Comparison of ENCODE assay signal across 18 cellular contexts in genomic region chr5:27011274-27011673, GRCh38. TPM values are rescaled to one million over a fixed set of nuclear protein-coding genes. Genes with fewer than 3 reads are reported as not detected.
DNase-seq lines count a peak whose midpoint lies in the region; TF ChIP-seq lines count a peak whose summit lies in the region.
"Had no signal": no experiment of that assay in that cellular context is flagged by ENCODE, and none has a peak within 500 bp of the region (broad histone marks: within the 10 kb centered on the region; RNA-seq: fewer than 3 reads in every experiment).

No MANE protein-coding gene starts in this region.

- H3K9ac ChIP-seq in neuronal stem cell (ENCODE audit: low read depth, low read length, poor library complexity): no peak overlapping the region

- no peak for TF ChIP-seq CTCF in HL-60 (IDR thresholded peaks at IDR 0.05; ENCODE audit: insufficient read depth, low read length)
- no peak for TF ChIP-seq CTCF in lower leg skin (IDR thresholded peaks at IDR 0.05)

- H3K27me3 ChIP-seq in HL-60 (ENCODE audit: insufficient read depth, poor library complexity, severe bottlenecking) (no peaks in the 10 kb centered on the region), neuronal stem cell (ENCODE audit: control insufficient read depth in 3 of 3, insufficient read depth in 3 of 3, low read depth in 1 of 3, low read length in 3 of 3) (no peaks in the 10 kb centered on the region)

- WGBS in neuronal stem cell (ENCODE audit: extremely low coverage in 2 of 2, insufficient read length in 2 of 2, insufficient replicate concordance in 1 of 2), 2 donors: no CpG with 5 or more reads among the region's 4 CpGs
- WGBS in lower leg skin, 2 donors: 93 to 94% methylated on average over 4 of the region's 4 CpGs

- no peaks in the 10 kb centered on the region for H3K79me1 ChIP-seq in neuronal stem cell (ENCODE audit: low read depth, low read length)

- H3K36me3 ChIP-seq in neuronal stem cell (replicated peaks in 1 of 2; ENCODE audit: control insufficient read depth in 2 of 2, insufficient read depth in 2 of 2, low read length in 2 of 2): no peaks in the 10 kb centered on the region

- no peak overlapping the region for H4K91ac ChIP-seq in neuronal stem cell (ENCODE audit: low read depth, low read length, poor library complexity)

- no peaks in the 10 kb centered on the region for H3K9me3 ChIP-seq in neuronal stem cell (replicated peaks in 1 of 2; ENCODE audit: control insufficient read depth in 2 of 2, insufficient read depth in 1 of 2, low read depth in 1 of 2, low read length in 2 of 2)

- no peak overlapping the region for H2BK5ac ChIP-seq in neuronal stem cell (ENCODE audit: low read length)

- no peak overlapping the region for H2BK12ac ChIP-seq in neuronal stem cell (ENCODE audit: low read length)

- no peak overlapping the region for H2BK120ac ChIP-seq in neuronal stem cell (ENCODE audit: low read depth, low read length)

- H3K18ac ChIP-seq in neuronal stem cell (ENCODE audit: low read length): no peak overlapping the region

- no peak overlapping the region for H4K8ac ChIP-seq in neuronal stem cell (ENCODE audit: low read depth, low read length)

- no peak overlapping the region for H3K23ac ChIP-seq in neuronal stem cell (ENCODE audit: low read depth, low read length, poor library complexity)

- H2BK15ac ChIP-seq in neuronal stem cell (ENCODE audit: low read length): no peak overlapping the region

- peak overlapping the region; percentile 40 for H2AFZ ChIP-seq in neuronal stem cell (ENCODE audit: low read length)

- H3K4me2 ChIP-seq in neuronal stem cell (ENCODE audit: insufficient read depth, low read length, poor library complexity, severe bottlenecking): no peak overlapping the region

- H3K27ac ChIP-seq in HL-60 (replicated peaks) (no peak overlapping the region), neuronal stem cell (replicated peaks; ENCODE audit: low read length) (no peak overlapping the region)

- DNase-seq in HL-60 (ENCODE audit: low read depth in 1 of 2, low spot score in 1 of 2) (peak; percentile 1 to 4), MV-4-11 (lab: John Stamatoyannopoulos, UW) (peak; percentile 60), OCI-M1 (lab: John Stamatoyannopoulos, UW) (peak; percentile 58), neuronal stem cell (ENCODE audit: low spot score) (no peak), lower leg skin (ENCODE audit: low spot score in 2 of 2) (no peak), midbrain (lab: John Stamatoyannopoulos, UW) (no peak)
- DNase-seq in activated CD8-positive, alpha-beta memory T cell treated with anti-CD3 and anti-CD28 coated beads, Interleukin-2, amount 50 U/mL, for 4 hours: no peak
- DNase-seq: DMS79, NCI-H1436 treated with DMSO at 0.1 percent for 48 hours, NCI-H2029, NCI-H345, NCI-H526, RPMI8226, SHP77 treated with DMSO at 0.1 percent for 48 hours, SW 1271 had no signal

- no peak for TF ChIP-seq POLR2A in lower leg skin (IDR thresholded peaks at IDR 0.05)

- no peak overlapping the region for H3K4ac ChIP-seq in neuronal stem cell (ENCODE audit: low read length)

- H3K14ac ChIP-seq in neuronal stem cell (ENCODE audit: low read length): no peak overlapping the region

- H3K4me1 ChIP-seq in neuronal stem cell (ENCODE audit: control insufficient read depth in 2 of 2, insufficient read depth in 1 of 2, low read depth in 1 of 2, low read length in 2 of 2): no peaks in the 10 kb centered on the region

- H3K4me3 ChIP-seq in HL-60 (replicated peaks; ENCODE audit: insufficient read depth, low read length) (no peak overlapping the region), neuronal stem cell (ENCODE audit: low read length in 2 of 2) (no peak overlapping the region), lower leg skin (ENCODE audit: low read depth, poor library complexity, severe bottlenecking) (no peak overlapping the region)

- intact Hi-C loops in lower leg skin (cut with DNase I; ENCODE audit: low total_unique reads): no loop called here

- H2AK5ac ChIP-seq in neuronal stem cell (ENCODE audit: low read depth, low read length): no peak overlapping the region

RNA-seq across cellular contexts. Expression of gene CDH9, which starts 27.1 kb away (rescaled TPM):
- not detected for polyA plus RNA-seq in neuronal stem cell (2013, experiment 1 of 2)
- 0.01 TPM for polyA plus RNA-seq in neuronal stem cell (2013, experiment 2 of 2)
- not detected for total RNA-seq in lower leg skin
- total RNA-seq: LHCN-M2 had no signal
- polyA plus RNA-seq: AG04450, CD14-positive monocyte had no signal

Comparison
In these comparisons a context has a peak if more than half of its experiments do, and no peak if none do; other contexts are left out.
1. DNase-seq: peak in HL-60 (2 of 2), MV-4-11 (single experiment) and OCI-M1 (single experiment); none in neuronal stem cell (single experiment), activated CD8-positive, alpha-beta memory T cell treated with anti-CD3 and anti-CD28 coated beads, Interleukin-2, amount 50 U/mL, for 4 hours (single experiment), lower leg skin (0 of 2) and midbrain (single experiment).